ENCODE assay signal across 1 cellular context in the genomic region with DNA sequence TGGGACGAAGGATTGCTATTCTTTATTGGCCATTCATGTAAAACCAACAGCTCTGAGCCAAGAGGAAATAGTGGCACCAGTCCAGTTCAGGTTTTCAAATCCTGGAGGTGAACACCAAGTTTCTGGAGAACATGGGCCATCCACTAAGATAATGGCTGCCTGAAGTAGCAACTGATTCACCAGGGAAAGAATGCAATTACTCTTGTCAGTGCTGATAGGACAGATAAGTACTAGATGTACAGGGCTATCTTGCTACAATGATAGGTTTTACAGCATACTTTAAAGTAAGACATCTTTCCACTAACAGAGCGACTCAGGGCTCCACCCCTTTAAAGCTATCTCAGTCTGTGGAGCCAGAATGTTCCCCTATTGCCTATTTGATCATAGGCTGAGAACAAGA.
TF ChIP-seq lines count a peak whose summit lies in the region.

No MANE protein-coding gene starts in this region.

TF ChIP-seq in K562, 482 proteins besides CTCF, POLR2A, EP300 and RAD21:
- TF ChIP-seq CBX1 (IDR thresholded peaks at IDR 0.05; ENCODE audit: low read depth) = no peak
- TF ChIP-seq FOSL1 (tag; conservative IDR thresholded peaks at IDR 0.05) = peak; percentile 66
- peak; percentile 41 for TF ChIP-seq MEIS2 (IDR thresholded peaks at IDR 0.05; ENCODE audit: partially characterized antibody)
TF ChIP-seq in K562: peak in this region for 2.
